16 cellular contexts compared by ENCODE assay signal in the genomic region with DNA sequence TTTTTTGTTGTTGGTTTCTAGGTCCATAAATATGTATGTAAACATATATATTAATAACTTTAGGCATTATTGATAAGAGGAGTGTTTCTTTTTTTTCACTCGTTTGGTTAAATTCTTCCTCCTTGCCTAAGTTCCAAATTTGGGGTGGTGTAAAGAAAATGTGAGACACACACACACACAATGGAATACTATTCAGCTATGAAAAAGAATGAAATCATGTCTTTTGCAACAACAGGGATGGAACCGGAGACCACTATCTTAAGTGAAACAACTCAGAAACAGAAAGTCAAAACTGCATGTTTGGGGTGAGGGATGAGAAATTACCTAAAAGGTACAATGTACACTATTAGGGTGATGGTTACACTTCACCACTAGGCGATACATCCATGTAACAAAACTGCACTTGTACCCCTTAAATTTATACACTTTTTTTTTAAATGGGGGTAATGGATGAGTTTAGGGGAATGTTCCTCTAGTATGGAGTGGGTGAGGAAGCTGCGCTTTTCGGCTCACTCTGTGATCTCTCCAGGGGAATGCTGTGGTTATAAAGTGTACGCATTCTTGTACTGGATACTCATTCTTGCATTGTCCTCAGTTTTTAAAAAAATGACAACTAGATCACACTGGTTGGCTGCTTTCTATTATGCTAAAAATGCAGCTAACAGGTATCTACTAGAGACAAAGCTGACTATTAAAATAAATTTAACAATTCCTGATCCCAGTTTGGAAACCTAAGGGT. TPM values are rescaled to one million over a fixed set of nuclear protein-coding genes. Genes with fewer than 3 reads are reported as not detected.
DNase-seq lines count a peak whose midpoint lies in the region; ATAC-seq and TF ChIP-seq lines count a peak whose summit lies in the region.
"Had no signal": no experiment of that assay in that cellular context is flagged by ENCODE, and none has a peak within 500 bp of the region (broad histone marks: within the 10 kb centered on the region; RNA-seq: fewer than 3 reads in every experiment).

No MANE protein-coding gene starts in this region.

- H4K20me1 ChIP-seq in IMR-90 (ENCODE audit: insufficient read depth, low read length) (no peaks in the 10 kb centered on the region), mammary epithelial cell (ENCODE audit: insufficient read depth, low read length) (no peaks in the 10 kb centered on the region)

- WGBS in IMR-90 (ENCODE audit: extremely low coverage in 2 of 2, insufficient read length in 1 of 2), 2 experiments: no CpG with 5 or more reads among the region's 6 CpGs
- 58% methylated on average over 6 of the region's 6 CpGs for WGBS in mammary epithelial cell (ENCODE audit: low coverage, missing lambda C conversion rate)

- no peak overlapping the region for H2AFZ ChIP-seq in IMR-90 (replicated peaks; ENCODE audit: low read length, poor library complexity)
- H2AFZ ChIP-seq in mammary epithelial cell (ENCODE audit: low read depth, low read length): no peak overlapping the region

- in situ Hi-C loops in IMR-90 (cut with MboI; ENCODE audit: low sequenced_read_pairs): no loop called here
- in situ Hi-C loops in astrocyte of the cerebellum (cut with HindIII; ENCODE audit: low sequenced_read_pairs): loop anchor here (5.0 kb wide), 1 partner anchor 59 kb away; no protein-coding TSS in a partner anchor
- in situ Hi-C loops in mammary epithelial cell (cut with MboI; ENCODE audit: low sequenced_read_pairs in 2 of 2): no loop called here

- peak overlapping the region; percentile 15; the same call in 1 of the 2 replicates for H3K4ac ChIP-seq in IMR-90 (ENCODE audit: low read depth, low read length)

- CTCF ChIA-PET in IMR-90 (lab: Yijun Ruan, JAX) (interaction anchor here (0.6 kb wide), 1 partner anchor 241 kb away, joined by 5 read pairs; no protein-coding TSS in a partner anchor), mammary epithelial cell (lab: Charles Lee; ENCODE audit: low non-redundant PET) (no interaction called here)
- CTCF ChIA-PET in CD4-positive, alpha-beta memory T cell (lab: Charles Lee; ENCODE audit: partially characterized antibody): no interaction called here

- H3K27me3 ChIP-seq in IMR-90 (ENCODE audit: control insufficient read depth, insufficient read depth, low read length): peaks cover 3% of the 10 kb centered on the region; the same call in 1 of the 2 replicates
- H3K27me3 ChIP-seq in CD4-positive, alpha-beta memory T cell (ENCODE audit: insufficient read depth, low read length): no peaks in the 10 kb centered on the region
- no peaks in the 10 kb centered on the region for H3K27me3 ChIP-seq in mammary epithelial cell (ENCODE audit: insufficient read depth, low read length)
- H3K27me3 ChIP-seq in ascending aorta: no peaks in the 10 kb centered on the region

- no peaks in the 10 kb centered on the region for H3K9me1 ChIP-seq in IMR-90 (ENCODE audit: insufficient read depth, low read length)

- no peaks in the 10 kb centered on the region for H3K79me2 ChIP-seq in mammary epithelial cell (ENCODE audit: insufficient read depth, low read length)

- peaks cover 3% of the 10 kb centered on the region for H3K9me3 ChIP-seq in IMR-90 (ENCODE audit: control insufficient read depth, insufficient read depth, low read length)
- H3K9me3 ChIP-seq in CD4-positive, alpha-beta memory T cell (ENCODE audit: control insufficient read depth in 1 of 2, low read length in 2 of 2): no peaks in the 10 kb centered on the region
- no peaks in the 10 kb centered on the region for H3K9me3 ChIP-seq in mammary epithelial cell (replicated peaks; ENCODE audit: insufficient read depth, low read length)
- no peaks in the 10 kb centered on the region for H3K9me3 ChIP-seq in ascending aorta
- H3K9me3 ChIP-seq: Caco-2 had no signal

- intact Hi-C loops in IMR-90 (cut with micrococcal nuclease) (no loop called here), mammary epithelial cell (cut with micrococcal nuclease) (no loop called here), ascending aorta (cut with DNase I) (loop anchor here (5.0 kb wide), 1 partner anchor 51 kb away; no protein-coding TSS in a partner anchor)
- intact Hi-C loops in CD4-positive, alpha-beta memory T cell (cut with micrococcal nuclease): no loop called here

- TF ChIP-seq POLR2A in IMR-90 (IDR thresholded peaks at IDR 0.05; ENCODE audit: low read depth, low read length): no peak

- no peak overlapping the region for H3K4me3 Mint-ChIP-seq in CD4-positive, alpha-beta memory T cell

- ATAC-seq in IMR-90 (ENCODE audit: low read depth) (peak; percentile 59), HG03139 (IDR thresholded peaks at IDR 0.05; ENCODE audit: unreplicated experiment) (no peak)
- ATAC-seq: GM12878, HCT116 had no signal

- H3K79me1 ChIP-seq in IMR-90 (ENCODE audit: low read depth in 1 of 2, low read length in 2 of 2): no peaks in the 10 kb centered on the region

- peak overlapping the region; percentile 16; the same call in 1 of the 2 replicates for H2BK120ac ChIP-seq in IMR-90 (ENCODE audit: low read depth, low read length)

- H3K23ac ChIP-seq in IMR-90 (ENCODE audit: low read depth, low read length): no peak overlapping the region

- DNase-seq in Daoy (ENCODE audit: low read depth) (peak; percentile 52), IMR-90 (peak; percentile 63), astrocyte of the cerebellum (ENCODE audit: low read depth) (peak; percentile 78), fibroblast of pulmonary artery (ENCODE audit: low read depth) (peak; percentile 39), mammary epithelial cell (no peak), ascending aorta (ENCODE audit: low spot score in 2 of 2) (no peak)
- no peak for DNase-seq in CD4-positive, alpha-beta memory T cell
- DNase-seq: C1 segment of cervical spinal cord, Caco-2, NCI-H187 treated with DMSO at 0.1 percent for 48 hours, NCI-H446 had no signal

- H3K56ac ChIP-seq in IMR-90 (ENCODE audit: extremely low read depth, insufficient read depth, low read length): no peak overlapping the region

- H4K8ac ChIP-seq in IMR-90 (ENCODE audit: low read depth in 2 of 2, low read length in 2 of 2): peak overlapping the region in 1 of 2 experiments; percentile 26; a peak in 1 of 4 replicates

- no peak overlapping the region for H3K18ac ChIP-seq in IMR-90 (ENCODE audit: low read depth, low read length)

- H3K4me1 Mint-ChIP-seq in CD4-positive, alpha-beta memory T cell: peaks cover 0 to 2% (median 0%) of the 10 kb centered on the region in 4 donors

- H2BK20ac ChIP-seq in IMR-90 (ENCODE audit: low read depth, low read length): 0 out of 2 replicates have a peak overlapping the region, but pooled peaks have one; percentile 55

- no peak overlapping the region for H4K5ac ChIP-seq in IMR-90 (ENCODE audit: low read depth, low read length)

- TF ChIP-seq RAD21 in IMR-90 (IDR thresholded peaks at IDR 0.05; ENCODE audit: low read length): no peak

- H3K9ac ChIP-seq in IMR-90 (ENCODE audit: low read depth, low read length) (no peak overlapping the region), mammary epithelial cell (ENCODE audit: insufficient read depth, low read length) (no peak overlapping the region)

- BruUV-seq in IMR-90 (replicated peaks; lab: Mats Ljungman, UMichigan) (no TSS peak), mammary epithelial cell (replicated peaks; lab: Mats Ljungman, UMichigan) (no TSS peak)

- H3K14ac ChIP-seq in IMR-90 (replicated peaks; ENCODE audit: low read depth, low read length): no peak overlapping the region

- H3K36me3 Mint-ChIP-seq in CD4-positive, alpha-beta memory T cell: no peaks in the 10 kb centered on the region

- H3K4me3 ChIP-seq in IMR-90 (ENCODE audit: insufficient read depth, low read depth, low read length) (no peak overlapping the region), astrocyte of the cerebellum (ENCODE audit: low read depth, low read length) (no peak overlapping the region), fibroblast of pulmonary artery (replicated peaks; ENCODE audit: low read depth, low read length) (no peak overlapping the region), mammary epithelial cell (replicated peaks in 1 of 3; ENCODE audit: insufficient read depth in 1 of 3, low read depth in 2 of 3, low read length in 3 of 3) (no peak overlapping the region), ascending aorta (no peak overlapping the region)
- H3K4me3 ChIP-seq in CD4-positive, alpha-beta memory T cell (ENCODE audit: low read length in 2 of 2): no peak overlapping the region
- H3K4me3 ChIP-seq: GM12878 had no signal

- peak overlapping the region; percentile 0; the same call in 1 of the 3 replicates for H2BK15ac ChIP-seq in IMR-90 (ENCODE audit: low read depth, low read length)

- dilution Hi-C loops in IMR-90 (cut with HindIII; ENCODE audit: low sequenced_read_pairs, unreplicated experiment): no loop called here
- dilution Hi-C loops in mammary epithelial cell (cut with HindIII; ENCODE audit: low sequenced_read_pairs): no loop called here

- H2AK5ac ChIP-seq in IMR-90 (ENCODE audit: low read depth, low read length): no peak overlapping the region

- no peak overlapping the region for H3K27ac Mint-ChIP-seq in CD4-positive, alpha-beta memory T cell

- H2AK9ac ChIP-seq in IMR-90 (replicated peaks; ENCODE audit: low read depth, low read length, poor library complexity): no peak overlapping the region

- H3K36me3 ChIP-seq in IMR-90 (ENCODE audit: control insufficient read depth, insufficient read depth, low read length): no peaks in the 10 kb centered on the region
- H3K36me3 ChIP-seq in CD4-positive, alpha-beta memory T cell (ENCODE audit: insufficient read depth, low read length): no peaks in the 10 kb centered on the region
- H3K36me3 ChIP-seq in mammary epithelial cell (ENCODE audit: insufficient read depth, low read length): no peaks in the 10 kb centered on the region
- H3K36me3 ChIP-seq in ascending aorta: no peaks in the 10 kb centered on the region

- TF ChIP-seq CTCF in IMR-90 (conservative IDR thresholded peaks at IDR 0.05; ENCODE audit: low read depth, low read length) (no peak), astrocyte of the cerebellum (IDR thresholded peaks at IDR 0.05; ENCODE audit: low read depth, low read length, missing control alignments) (no peak), fibroblast of pulmonary artery (IDR thresholded peaks at IDR 0.05; ENCODE audit: low read length, missing control alignments) (no peak), mammary epithelial cell (conservative IDR thresholded peaks at IDR 0.05 in 1 of 2, IDR thresholded peaks at IDR 0.05 in 1 of 2; ENCODE audit: extremely low read depth in 1 of 2, insufficient read depth in 1 of 2, low read depth in 1 of 2, low read length in 2 of 2) (no peak), ascending aorta (IDR thresholded peaks at IDR 0.05) (no peak)

- no peak overlapping the region for H2BK5ac ChIP-seq in IMR-90 (ENCODE audit: low read depth, low read length, poor library complexity, severe bottlenecking)

- H3K4me1 ChIP-seq in IMR-90 (ENCODE audit: control insufficient read depth, insufficient read depth, low read length): peaks cover 3% of the 10 kb centered on the region; the same call in 1 of the 2 replicates
- H3K4me1 ChIP-seq in CD4-positive, alpha-beta memory T cell (ENCODE audit: insufficient read depth, low read length): no peaks in the 10 kb centered on the region
- H3K4me1 ChIP-seq in mammary epithelial cell (ENCODE audit: insufficient read depth, low read length): peaks cover 13% of the 10 kb centered on the region
- H3K4me1 ChIP-seq in ascending aorta: peaks cover 0 to 8% of the 10 kb centered on the region in 2 donors
- H3K4me1 ChIP-seq: Caco-2 had no signal

- H3K27me3 Mint-ChIP-seq in CD4-positive, alpha-beta memory T cell: peaks cover 7 to 11% of the 10 kb centered on the region in 2 donors

- no peak overlapping the region for H4K91ac ChIP-seq in IMR-90 (ENCODE audit: insufficient read depth, low read depth, low read length)

- no peak overlapping the region for H3K4me2 ChIP-seq in IMR-90 (ENCODE audit: low read depth, low read length)
- no peak overlapping the region for H3K4me2 ChIP-seq in mammary epithelial cell (ENCODE audit: insufficient read depth, low read depth, low read length)

- H3K9me3 Mint-ChIP-seq in CD4-positive, alpha-beta memory T cell: no peaks in the 10 kb centered on the region

- no peak overlapping the region for H3K27ac ChIP-seq in IMR-90 (ENCODE audit: insufficient read depth, low read length)
- H3K27ac ChIP-seq in CD4-positive, alpha-beta memory T cell (ENCODE audit: low read depth, low read length): no peak overlapping the region
- H3K27ac ChIP-seq in mammary epithelial cell (ENCODE audit: insufficient read depth, low read depth, low read length): no peak overlapping the region
- no peak overlapping the region for H3K27ac ChIP-seq in ascending aorta
- H3K27ac ChIP-seq: HL-60 had no signal

- POLR2A ChIA-PET in IMR-90 (lab: Charles Lee; ENCODE audit: unreplicated experiment): interaction anchor here (0.7 kb wide), 1 partner anchor 600 kb away, joined by 7 read pairs; no protein-coding TSS in a partner anchor
- POLR2A ChIA-PET in CD4-positive, alpha-beta memory T cell (lab: Charles Lee; ENCODE audit: partially characterized antibody): no interaction called here

RNA-seq across cellular contexts. Expression of a gene that starts 50.8 kb away (rescaled TPM):
- 67.2 and 76.2 TPM in 2 replicates for total RNA-seq in Daoy (2014; rRNA removed; shearing (Covaris generic))
- total RNA-seq in IMR-90 (2012; rRNA removed) (21.9 and 23.8 TPM in 2 replicates), mammary epithelial cell (under 1 TPM; 0.17 to 0.54 TPM), ascending aorta (23.5 TPM)
- polyA plus RNA-seq in IMR-90 (2012; rRNA removed) (11.2 and 11.5 TPM in 2 replicates), mammary epithelial cell (0.45 TPM)
- polyA plus RNA-seq in IMR-90 (2012; cell fraction: cytosol; rRNA removed): 5.5 and 9.1 TPM in 2 replicates
- polyA plus RNA-seq in IMR-90 (2012; cell fraction: nucleus; rRNA removed; ENCODE audit: low replicate concordance): 2.9 and 14.1 TPM in 2 replicates
- total RNA-seq in CD4-positive, alpha-beta memory T cell: under 1 TPM; 0.83 to 0.99 TPM
- under 1 TPM in 1 of 2 donors, not detected in 1; 0.29 TPM for polyA plus RNA-seq in CD4-positive, alpha-beta memory T cell
- 0.62 TPM for polyA minus RNA-seq in mammary epithelial cell
- total RNA-seq: G401 had no signal

Comparison
In these comparisons a context has a peak if more than half of its experiments do, and no peak if none do; other contexts are left out.
1. DNase-seq: peak in Daoy (single experiment), IMR-90 (single experiment), astrocyte of the cerebellum (single experiment) and fibroblast of pulmonary artery (single experiment); none in CD4-positive, alpha-beta memory T cell (0 of 5), mammary epithelial cell (single experiment) and ascending aorta (0 of 2).
2. RNA of a gene that starts 50.8 kb away (total RNA-seq): 67.2 to 76.2 TPM in Daoy, 21.9 to 23.8 TPM in IMR-90 and 23.5 TPM in ascending aorta (single experiment); 0.83 to 0.99 TPM in CD4-positive, alpha-beta memory T cell and 0.17 to 0.54 TPM in mammary epithelial cell; every median in the first group is over 10 times any median in the second.